ENCODE assay signal across 25 cellular contexts in genomic region chr16:48478418-48478817, GRCh38.
DNase-seq lines count a peak whose midpoint lies in the region; ATAC-seq and FAIRE-seq lines count a peak whose summit lies in the region.
"Had no signal": no experiment of that assay in that cellular context is flagged by ENCODE, and none has a peak within 500 bp of the region (broad histone marks: within the 10 kb centered on the region; RNA-seq: fewer than 3 reads in every experiment).

No MANE protein-coding gene starts in this region.

- no peaks in the 10 kb centered on the region for H3K36me3 ChIP-seq in H7 (replicated peaks; ENCODE audit: control insufficient read depth, insufficient read depth, low read length)
- H3K36me3 ChIP-seq: BLaER1 treated with 17β-estradiol and CSF1 and Interleukin-3, amounts not matched to agents 10 nM and 100 nM had no signal

- ATAC-seq in T-helper 17 cell = no peak

- H3K27ac Mint-ChIP-seq in T-helper 17 cell = no peak overlapping the region
- H3K27ac Mint-ChIP-seq: CD4-positive, alpha-beta memory T cell had no signal

- no peak overlapping the region for H3K4me3 Mint-ChIP-seq in T-helper 17 cell
- H3K4me3 Mint-ChIP-seq: CD4-positive, alpha-beta memory T cell; H9 had no signal

- DNase-seq in H7 (peak; percentile 46), amniotic epithelial cell (ENCODE audit: low read depth) (peak; percentile 66), iPS-NIHi11 (ENCODE audit: low spot score) (peak; percentile 35), T-helper 17 cell (no peak), GM19239 (ENCODE audit: insufficient read length, low spot score) (no peak), NCI-H1436 (lab: John Stamatoyannopoulos, UW) (no peak)
- DNase-seq in stimulated activated CD4-positive, alpha-beta T cell treated with anti-CD3 and anti-CD28 coated beads, Interleukin-4, amount 100 ng/mL, for 4 hours = no peak
- DNase-seq: ACHN; Caco-2; CD4-positive, alpha-beta memory T cell; DMS 273 treated with DMSO at 0.1 percent for 48 hours; DMS79 treated with DMSO at 0.1 percent for 48 hours; H9; IMR-90; NCI-H1092 treated with DMSO at 0.1 percent for 48 hours; NCI-H146; NCI-H2029; NCI-H2227 treated with DMSO at 0.1 percent for 48 hours; NCI-H510A treated with DMSO at 0.1 percent for 48 hours; NCI-H748 treated with DMSO at 0.1 percent for 48 hours; Right ventricle myocardium superior had no signal

- FAIRE-seq in GM19239 (lab: Jason Lieb, UNC) = no peak
- FAIRE-seq: G401.6, GM12892, GM18507 had no signal

- H3K9me3 ChIP-seq in T-helper 17 cell (ENCODE audit: control insufficient read depth, low read length, poor library complexity, severe bottlenecking) = no peaks in the 10 kb centered on the region

- peaks cover 33% of the 10 kb centered on the region for H3K27me3 Mint-ChIP-seq in T-helper 17 cell

- peaks cover 1% of the 10 kb centered on the region for H3K4me1 Mint-ChIP-seq in T-helper 17 cell
- H3K4me1 Mint-ChIP-seq: CD4-positive, alpha-beta memory T cell had no signal

- no peak overlapping the region for H3K4me3 ChIP-seq in H7 (ENCODE audit: insufficient read depth, low read depth, low read length)
- H3K4me3 ChIP-seq: BLaER1 treated with 17β-estradiol and CSF1 and Interleukin-3, amounts not matched to agents 10 nM and 100 nM had no signal

- H3K36me3 Mint-ChIP-seq in T-helper 17 cell (ENCODE audit: low read depth) = peaks cover 5% of the 10 kb centered on the region
- H3K36me3 Mint-ChIP-seq: CD4-positive, alpha-beta memory T cell had no signal

- H3K27me3 ChIP-seq in H7 (ENCODE audit: control insufficient read depth, insufficient read depth, low read length) = no peaks in the 10 kb centered on the region
- H3K27me3 ChIP-seq: BLaER1 treated with 17β-estradiol and CSF1 and Interleukin-3, amounts not matched to agents 10 nM and 100 nM had no signal

Comparison
In these comparisons a context has a peak if more than half of its experiments do, and no peak if none do; other contexts are left out.
1. DNase-seq: peak in H7 (single experiment), amniotic epithelial cell (single experiment) and iPS-NIHi11 (single experiment); none in T-helper 17 cell (0 of 3), GM19239 (single experiment), NCI-H1436 (single experiment) and stimulated activated CD4-positive, alpha-beta T cell treated with anti-CD3 and anti-CD28 coated beads, Interleukin-4, amount 100 ng/mL, for 4 hours (0 of 2).